In the genomic region with DNA sequence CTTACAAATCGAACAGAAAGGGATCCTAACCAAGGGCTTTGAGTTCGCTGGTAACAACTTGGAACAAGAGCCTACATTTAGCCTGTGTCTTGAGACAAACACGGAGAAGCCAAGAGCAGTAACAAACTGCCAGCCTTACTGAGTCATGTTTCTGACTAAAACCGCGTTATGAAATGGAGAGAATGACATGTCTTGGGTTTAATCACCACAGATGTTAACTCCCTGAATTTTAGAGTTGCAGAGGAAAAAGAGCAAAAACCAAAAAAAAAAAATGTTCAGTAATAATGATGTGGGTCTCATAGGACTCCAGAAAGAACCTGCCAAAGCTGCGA, we compare ENCODE assay signal across 8 cellular contexts. TPM values are rescaled to one million over a fixed set of nuclear protein-coding genes. Genes with fewer than 3 reads are reported as not detected.
DNase-seq lines count a peak whose midpoint lies in the region; ATAC-seq and TF ChIP-seq lines count a peak whose summit lies in the region.

No MANE protein-coding gene starts in this region.

- no peaks in the 10 kb centered on the region for H3K27me3 ChIP-seq in GM23338 (ENCODE audit: insufficient read depth)
- H3K27me3 ChIP-seq in osteoblast (ENCODE audit: insufficient read depth, low read length): no peaks in the 10 kb centered on the region

- H3K4me1 ChIP-seq in GM23338 (ENCODE audit: insufficient read depth) (peaks cover 14% of the 10 kb centered on the region), osteoblast (ENCODE audit: insufficient read depth, low read length) (peaks cover 32% of the 10 kb centered on the region)

- H3K4me1 Mint-ChIP-seq in GM23338: peaks cover 17% of the 10 kb centered on the region
- peaks cover 46% of the 10 kb centered on the region for H3K4me1 Mint-ChIP-seq in activated CD8-positive, alpha-beta T cell treated with anti-CD3 and anti-CD28 coated beads for 36 hours (ENCODE audit: low read depth)

- CTCF ChIA-PET in activated CD8-positive, alpha-beta T cell treated with anti-CD3 and anti-CD28 coated beads for 36 hours (lab: Charles Lee): no interaction called here

- H3K4me2 ChIP-seq in GM23338: peak overlapping the region; percentile 95
- peak overlapping the region; percentile 96 for H3K4me2 ChIP-seq in osteoblast (ENCODE audit: insufficient read depth, low read length)

- no peaks in the 10 kb centered on the region for H3K36me3 ChIP-seq in GM23338 (ENCODE audit: insufficient read depth)
- H3K36me3 ChIP-seq in osteoblast (ENCODE audit: insufficient read depth, low read length): no peaks in the 10 kb centered on the region

- H2AFZ ChIP-seq in GM23338 (peak overlapping the region; percentile 78; the same call in 1 of the 2 replicates), osteoblast (ENCODE audit: low read length) (peak overlapping the region; percentile 95)

- H3K4me3 ChIP-seq in GM23338: peak overlapping the region; percentile 97
- peak overlapping the region; percentile 70 to 86 for H3K4me3 ChIP-seq in foreskin fibroblast (ENCODE audit: low read depth in 1 of 2, low read length in 2 of 2)
- peak overlapping the region; percentile 96 for H3K4me3 ChIP-seq in osteoblast (ENCODE audit: insufficient read depth, low read length)

- POLR2A ChIA-PET in activated CD8-positive, alpha-beta T cell treated with anti-CD3 and anti-CD28 coated beads for 36 hours (lab: Charles Lee): interaction anchor here (0.6 to 1.3 kb wide), 2 partner anchors 24 to 44 kb away, joined by 3 read pairs; no protein-coding TSS in a partner anchor

- peak overlapping the region; percentile 92 for H3K4me3 Mint-ChIP-seq in GM23338
- H3K4me3 Mint-ChIP-seq in activated CD8-positive, alpha-beta T cell treated with anti-CD3 and anti-CD28 coated beads for 36 hours: peak overlapping the region; percentile 99

- peaks cover 53% of the 10 kb centered on the region for H3K79me2 ChIP-seq in GM23338 (replicated peaks; ENCODE audit: insufficient read depth)
- peaks cover 54% of the 10 kb centered on the region for H3K79me2 ChIP-seq in osteoblast (ENCODE audit: insufficient read depth, low read length)

- TF ChIP-seq CTCF in GM23338 (conservative IDR thresholded peaks at IDR 0.05; ENCODE audit: low read depth in 2 of 2) (no peak), foreskin fibroblast (IDR thresholded peaks at IDR 0.05; ENCODE audit: low read depth, low read length) (no peak), osteoblast (IDR thresholded peaks at IDR 0.05; ENCODE audit: extremely low read depth, low read depth, low read length) (no peak)
- no peak for TF ChIP-seq CTCF in activated CD8-positive, alpha-beta T cell treated with anti-CD3 and anti-CD28 coated beads for 36 hours (IDR thresholded peaks at IDR 0.05)

- H4K20me1 ChIP-seq in GM23338 (replicated peaks; ENCODE audit: insufficient read depth): peaks cover 30% of the 10 kb centered on the region
- peaks cover 25% of the 10 kb centered on the region for H4K20me1 ChIP-seq in osteoblast (ENCODE audit: insufficient read depth, low read length)

- no peaks in the 10 kb centered on the region for H3K9me3 ChIP-seq in osteoblast (ENCODE audit: low read depth, low read length)

- no peak for ATAC-seq in GM23338
- peak; percentile 62 for ATAC-seq in activated CD8-positive, alpha-beta T cell treated with anti-CD3 and anti-CD28 coated beads for 36 hours

- intact Hi-C loops in activated CD8-positive, alpha-beta T cell treated with anti-CD3 and anti-CD28 coated beads for 36 hours (cut with micrococcal nuclease): loop anchor here (2.0 kb wide), 1 partner anchor 59 kb away; the partner anchor contains the start of gene ACTR6

- peaks cover 9% of the 10 kb centered on the region for H3K27me3 Mint-ChIP-seq in GM23338 (ENCODE audit: insufficient read depth, low read depth, poor library complexity)
- H3K27me3 Mint-ChIP-seq in activated CD8-positive, alpha-beta T cell treated with anti-CD3 and anti-CD28 coated beads for 36 hours: no peaks in the 10 kb centered on the region

- no peaks in the 10 kb centered on the region for H3F3A ChIP-seq in GM23338 (replicated peaks; ENCODE audit: low read depth)

- H3K9me2 ChIP-seq in GM23338 (ENCODE audit: insufficient read depth): no peaks in the 10 kb centered on the region

- peak; percentile 81 for DNase-seq in GM04503 (ENCODE audit: low read depth)
- DNase-seq in GM23338 (ENCODE audit: low spot score): no peak
- DNase-seq in LHCN-M2 (ENCODE audit: low read depth): peak; percentile 85
- peak; percentile 53 for DNase-seq in activated CD8-positive, alpha-beta T cell treated with anti-CD3 and anti-CD28 coated beads for 36 hours
- peak; percentile 80 to 91 for DNase-seq in foreskin fibroblast
- peak; percentile 89 for DNase-seq in osteoblast (ENCODE audit: insufficient read length, low spot score, missing footprints)
- no peak for DNase-seq in NCI-H1092 (lab: John Stamatoyannopoulos, UW)
- DNase-seq in NCI-H2196 (lab: John Stamatoyannopoulos, UW; ENCODE audit: unreplicated experiment): no peak

- H3K36me3 Mint-ChIP-seq in GM23338 (ENCODE audit: low read depth): peaks cover 4% of the 10 kb centered on the region; the same call in 2 of the 3 replicates
- peaks cover 13% of the 10 kb centered on the region for H3K36me3 Mint-ChIP-seq in activated CD8-positive, alpha-beta T cell treated with anti-CD3 and anti-CD28 coated beads for 36 hours (ENCODE audit: low read depth)

- peaks cover 10% of the 10 kb centered on the region; the same call in 2 of the 3 replicates for H3K9me3 Mint-ChIP-seq in GM23338
- no peaks in the 10 kb centered on the region for H3K9me3 Mint-ChIP-seq in activated CD8-positive, alpha-beta T cell treated with anti-CD3 and anti-CD28 coated beads for 36 hours

- H3K27ac ChIP-seq in GM23338 (ENCODE audit: low read depth) (no peak overlapping the region), osteoblast (ENCODE audit: low read depth, low read length) (peak overlapping the region; percentile 95)

- H3K27ac Mint-ChIP-seq in GM23338: no peak overlapping the region
- H3K27ac Mint-ChIP-seq in activated CD8-positive, alpha-beta T cell treated with anti-CD3 and anti-CD28 coated beads for 36 hours: peak overlapping the region; percentile 100

TF ChIP-seq in GM23338, 12 proteins besides CTCF, POLR2A, EP300 and RAD21 (continues in another document):
- TF ChIP-seq EZH2phosphoT487 (IDR thresholded peaks at IDR 0.05; ENCODE audit: unreplicated experiment) (no peak), NANOG (IDR thresholded peaks at IDR 0.05; ENCODE audit: borderline replicate concordance) (no peak), JUNB (IDR thresholded peaks at IDR 0.05; ENCODE audit: unreplicated experiment) (no peak), POLR2AphosphoS5 (IDR thresholded peaks at IDR 0.05; ENCODE audit: low read depth) (no peak), STAT1 (IDR thresholded peaks at IDR 0.05; ENCODE audit: unreplicated experiment) (no peak), EZH2 (IDR thresholded peaks at IDR 0.05; ENCODE audit: low read depth, unreplicated experiment) (no peak), ZNF114 (CRISPR knock-in tag; IDR thresholded peaks at IDR 0.05) (no peak), ZNF331 (CRISPR knock-in tag; IDR thresholded peaks at IDR 0.05; ENCODE audit: low read depth) (no peak), CREB1 (CRISPR knock-in tag; IDR thresholded peaks at IDR 0.05; ENCODE audit: low read depth) (no peak)
- TF ChIP-seq, protein P1, sequence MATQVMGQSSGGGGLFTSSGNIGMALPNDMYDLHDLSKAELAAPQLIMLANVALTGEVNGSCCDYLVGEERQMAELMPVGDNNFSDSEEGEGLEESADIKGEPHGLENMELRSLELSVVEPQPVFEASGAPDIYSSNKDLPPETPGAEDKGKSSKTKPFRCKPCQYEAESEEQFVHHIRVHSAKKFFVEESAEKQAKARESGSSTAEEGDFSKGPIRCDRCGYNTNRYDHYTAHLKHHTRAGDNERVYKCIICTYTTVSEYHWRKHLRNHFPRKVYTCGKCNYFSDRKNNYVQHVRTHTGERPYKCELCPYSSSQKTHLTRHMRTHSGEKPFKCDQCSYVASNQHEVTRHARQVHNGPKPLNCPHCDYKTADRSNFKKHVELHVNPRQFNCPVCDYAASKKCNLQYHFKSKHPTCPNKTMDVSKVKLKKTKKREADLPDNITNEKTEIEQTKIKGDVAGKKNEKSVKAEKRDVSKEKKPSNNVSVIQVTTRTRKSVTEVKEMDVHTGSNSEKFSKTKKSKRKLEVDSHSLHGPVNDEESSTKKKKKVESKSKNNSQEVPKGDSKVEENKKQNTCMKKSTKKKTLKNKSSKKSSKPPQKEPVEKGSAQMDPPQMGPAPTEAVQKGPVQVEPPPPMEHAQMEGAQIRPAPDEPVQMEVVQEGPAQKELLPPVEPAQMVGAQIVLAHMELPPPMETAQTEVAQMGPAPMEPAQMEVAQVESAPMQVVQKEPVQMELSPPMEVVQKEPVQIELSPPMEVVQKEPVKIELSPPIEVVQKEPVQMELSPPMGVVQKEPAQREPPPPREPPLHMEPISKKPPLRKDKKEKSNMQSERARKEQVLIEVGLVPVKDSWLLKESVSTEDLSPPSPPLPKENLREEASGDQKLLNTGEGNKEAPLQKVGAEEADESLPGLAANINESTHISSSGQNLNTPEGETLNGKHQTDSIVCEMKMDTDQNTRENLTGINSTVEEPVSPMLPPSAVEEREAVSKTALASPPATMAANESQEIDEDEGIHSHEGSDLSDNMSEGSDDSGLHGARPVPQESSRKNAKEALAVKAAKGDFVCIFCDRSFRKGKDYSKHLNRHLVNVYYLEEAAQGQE (IDR thresholded peaks at IDR 0.05; ENCODE audit: unreplicated experiment): no peak
- TF ChIP-seq, protein P2, sequence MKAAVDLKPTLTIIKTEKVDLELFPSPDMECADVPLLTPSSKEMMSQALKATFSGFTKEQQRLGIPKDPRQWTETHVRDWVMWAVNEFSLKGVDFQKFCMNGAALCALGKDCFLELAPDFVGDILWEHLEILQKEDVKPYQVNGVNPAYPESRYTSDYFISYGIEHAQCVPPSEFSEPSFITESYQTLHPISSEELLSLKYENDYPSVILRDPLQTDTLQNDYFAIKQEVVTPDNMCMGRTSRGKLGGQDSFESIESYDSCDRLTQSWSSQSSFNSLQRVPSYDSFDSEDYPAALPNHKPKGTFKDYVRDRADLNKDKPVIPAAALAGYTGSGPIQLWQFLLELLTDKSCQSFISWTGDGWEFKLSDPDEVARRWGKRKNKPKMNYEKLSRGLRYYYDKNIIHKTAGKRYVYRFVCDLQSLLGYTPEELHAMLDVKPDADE (IDR thresholded peaks at IDR 0.05): no peak

RNA-seq across cellular contexts. Expression of gene BLTP3B, which starts 1.0 kb away (rescaled TPM):
- total RNA-seq in GM23338 (2014; rRNA removed; shearing (Covaris generic)): 22.6 and 35.8 TPM in 2 replicates
- 9.5 and 11.2 TPM in 2 replicates for polyA plus RNA-seq in GM23338 (2016; fragmentation: Nextera tagmentation; extraction: Ambion mirVana)
- 28.9 and 35.0 TPM in 2 replicates for total RNA-seq in LHCN-M2 (2014; rRNA removed)
- 5.2 TPM for polyA plus RNA-seq in LHCN-M2 (2012)
- 10 to 100 TPM; 39.6 to 41.3 TPM for total RNA-seq in activated CD8-positive, alpha-beta T cell treated with anti-CD3 and anti-CD28 coated beads for 36 hours
- total RNA-seq in osteoblast: 55.7 and 64.8 TPM in 2 replicates

RNA-seq across cellular contexts. Expression of gene ACTR6, which starts 59.0 kb away (rescaled TPM):
- 30.1 and 44.7 TPM in 2 replicates for total RNA-seq in GM23338 (2014; rRNA removed; shearing (Covaris generic))
- 42.5 and 44.2 TPM in 2 replicates for polyA plus RNA-seq in GM23338 (2016; fragmentation: Nextera tagmentation; extraction: Ambion mirVana)
- total RNA-seq in LHCN-M2 (2014; rRNA removed) (23.9 and 26.6 TPM in 2 replicates), osteoblast (13.6 and 19.2 TPM in 2 replicates)
- 12.0 TPM for polyA plus RNA-seq in LHCN-M2 (2012)
- total RNA-seq in activated CD8-positive, alpha-beta T cell treated with anti-CD3 and anti-CD28 coated beads for 36 hours: 10 to 100 TPM; 26.3 to 30.9 TPM

Comparison
In these comparisons a context has a peak if more than half of its experiments do, and no peak if none do; other contexts are left out.
1. DNase-seq: peak in GM04503 (single experiment), LHCN-M2 (single experiment), activated CD8-positive, alpha-beta T cell treated with anti-CD3 and anti-CD28 coated beads for 36 hours (single experiment), foreskin fibroblast (2 of 2) and osteoblast (single experiment); none in GM23338 (single experiment), NCI-H1092 (single experiment) and NCI-H2196 (single experiment).
2. Peak in every context shown above with its lines, with median percentiles within 50 percentile points of each other: H3K4me3 ChIP-seq.